In the genomic region with DNA sequence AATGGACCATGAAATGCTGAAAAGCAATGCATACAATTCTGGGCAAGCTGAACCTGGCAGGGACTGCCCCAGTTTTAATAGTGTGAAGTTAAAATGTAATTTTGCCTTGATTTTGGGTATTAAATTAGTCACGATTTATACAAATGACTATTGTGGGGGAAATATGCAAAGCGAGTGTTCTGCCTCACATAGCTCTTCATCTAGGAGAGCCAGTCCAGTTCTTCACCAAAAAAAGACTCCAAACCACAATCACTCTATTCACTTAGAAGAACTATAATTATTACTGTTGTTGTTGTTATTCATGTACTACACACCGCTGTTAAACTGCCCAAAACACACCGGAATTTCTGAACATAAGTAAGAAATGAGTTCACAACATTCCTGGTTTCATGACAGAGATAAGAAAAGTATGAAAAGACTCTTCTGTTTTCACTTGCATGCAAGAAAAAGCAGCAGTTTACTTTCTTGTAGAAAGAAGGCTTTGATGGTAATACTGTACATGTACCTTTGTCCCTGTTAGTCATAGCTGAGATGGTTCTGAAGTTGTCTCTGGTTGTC, we compare ENCODE assay signal across 8 cellular contexts.
DNase-seq lines count a peak whose midpoint lies in the region; ATAC-seq, FAIRE-seq and TF ChIP-seq lines count a peak whose summit lies in the region.

No MANE protein-coding gene starts in this region.

- SMC1A ChIA-PET in GM12878 (lab: Charles Lee; ENCODE audit: uncharacterized antibody, unreplicated experiment) = no interaction called here

- no peaks in the 10 kb centered on the region for H4K20me1 ChIP-seq in GM12878 (ENCODE audit: control insufficient read depth, insufficient read depth)
- no peaks in the 10 kb centered on the region for H4K20me1 ChIP-seq in OCI-LY7 (ENCODE audit: insufficient read depth, low read length)

- no peak for FAIRE-seq in GM12878 (lab: Jason Lieb, UNC)
- FAIRE-seq in kidney (lab: Jason Lieb, UNC) = no peak

- BruUV-seq in GM12878 (replicated peaks; lab: Mats Ljungman, UMichigan) = no TSS peak
- no TSS peak for BruUV-seq in OCI-LY7 (replicated peaks; lab: Mats Ljungman, UMichigan)

- intact Hi-C loops in GM12878 (cut with micrococcal nuclease; ENCODE audit: unreplicated experiment) = no loop called here
- intact Hi-C loops in kidney (cut with DNase I) = no loop called here
- intact Hi-C loops in OCI-LY7 (cut with micrococcal nuclease; ENCODE audit: unreplicated experiment) = no loop called here

- 0 out of 2 replicates have a peak overlapping the region, but pooled peaks have one; percentile 1 for H3K4me3 ChIP-seq in GM12878
- H3K4me3 ChIP-seq in kidney (ENCODE audit: low read length in 2 of 2) = no peak overlapping the region
- H3K4me3 ChIP-seq in OCI-LY7 (ENCODE audit: low read depth, low read length, poor library complexity, severe bottlenecking) = no peak overlapping the region

- in situ Hi-C loops in GM13976 (cut with MboI; ENCODE audit: low sequenced_read_pairs, unreplicated experiment) (no loop called here), GM12878 (cut with MboI) (no loop called here)

- TF ChIP-seq RAD21 in GM12878 (IDR thresholded peaks at IDR 0.05; ENCODE audit: insufficient read depth, low read depth, low read length) = no peak

- H3K4me1 ChIP-seq in GM12878 (ENCODE audit: control insufficient read depth, insufficient read depth, low read length) (peaks cover 11% of the 10 kb centered on the region), kidney (ENCODE audit: control insufficient read depth in 1 of 2, insufficient read depth in 1 of 2, low read depth in 1 of 2, low read length in 2 of 2) (no peaks in the 10 kb centered on the region), OCI-LY7 (ENCODE audit: insufficient read depth, low read length, poor library complexity, severe bottlenecking) (no peaks in the 10 kb centered on the region)

- CTCF ChIA-PET in GM12878 (lab: Yijun Ruan, JAX) (interaction anchor here (0.9 kb wide), 1 partner anchor 90 kb away, joined by 3 read pairs; no protein-coding TSS in a partner anchor), OCI-LY7 (lab: Charles Lee; ENCODE audit: unreplicated experiment) (no interaction called here)

- no peak overlapping the region for H3K27ac ChIP-seq in GM12878 (ENCODE audit: control insufficient read depth, insufficient read depth)
- H3K27ac ChIP-seq in kidney (ENCODE audit: low read depth in 2 of 2, low read length in 2 of 2) = no peak overlapping the region
- no peak overlapping the region for H3K27ac ChIP-seq in OCI-LY7 (ENCODE audit: low read depth, low read length, poor library complexity, severe bottlenecking)

- RAD21 ChIA-PET in GM12878 (lab: Charles Lee; ENCODE audit: unreplicated experiment) = no interaction called here

- POLR2A ChIA-PET in GM12878 (lab: Charles Lee) (no interaction called here), OCI-LY7 (lab: Charles Lee) (no interaction called here)

- no peak for TF ChIP-seq POLR2A in GM12878 (IDR thresholded peaks at IDR 0.05; ENCODE audit: low read depth, low read length)

- ATAC-seq in GM19397 (IDR thresholded peaks at IDR 0.05; ENCODE audit: unreplicated experiment) (peak; percentile 78), HG02981 (IDR thresholded peaks at IDR 0.05; ENCODE audit: unreplicated experiment) (peak; percentile 90), GM12878 (peak; percentile 77), left lobe of liver (no peak)

- no peaks in the 10 kb centered on the region for H3K79me2 ChIP-seq in GM12878 (ENCODE audit: control insufficient read depth, insufficient read depth, low read length)
- H3K79me2 ChIP-seq in OCI-LY7 (ENCODE audit: insufficient read depth, low read depth, low read length) = no peaks in the 10 kb centered on the region

- no peaks in the 10 kb centered on the region for H3K36me3 ChIP-seq in GM12878 (ENCODE audit: control insufficient read depth in 2 of 2, insufficient read depth in 2 of 2, low read length in 1 of 2)
- H3K36me3 ChIP-seq in kidney (ENCODE audit: control insufficient read depth in 1 of 2, insufficient read depth in 2 of 2, low read length in 2 of 2) = no peaks in the 10 kb centered on the region
- no peaks in the 10 kb centered on the region for H3K36me3 ChIP-seq in OCI-LY7 (ENCODE audit: insufficient read depth, low read length)

- TF ChIP-seq CTCF in GM13976 (IDR thresholded peaks at IDR 0.05; ENCODE audit: borderline replicate concordance, control extremely low read depth, extremely low read depth, insufficient read depth, missing control alignments) (no peak), GM12878 (IDR thresholded peaks at IDR 0.05 in 2 of 3, conservative IDR thresholded peaks at IDR 0.05 in 1 of 3; ENCODE audit: control insufficient read depth in 2 of 3, extremely low read depth in 1 of 3, insufficient read depth in 1 of 3, low read depth in 3 of 3, low read length in 3 of 3) (no peak), kidney (IDR thresholded peaks at IDR 0.05; ENCODE audit: borderline replicate concordance, extremely low read depth, insufficient read depth) (no peak), OCI-LY7 (conservative IDR thresholded peaks at IDR 0.05; ENCODE audit: low read length) (no peak)

- H3K9me3 ChIP-seq in GM12878 (replicated peaks; ENCODE audit: control insufficient read depth, insufficient read depth, low read length) (no peaks in the 10 kb centered on the region; the same call in 2 of the 3 replicates), kidney (ENCODE audit: control insufficient read depth in 1 of 2, low read length in 2 of 2) (no peaks in the 10 kb centered on the region), OCI-LY7 (ENCODE audit: low read length) (no peaks in the 10 kb centered on the region)

- H3K27me3 ChIP-seq in GM12878 (replicated peaks in 1 of 2; ENCODE audit: control insufficient read depth in 2 of 2, insufficient read depth in 2 of 2, low read length in 1 of 2) = no peaks in the 10 kb centered on the region

- H3K4me2 ChIP-seq in GM12878 (ENCODE audit: control insufficient read depth, insufficient read depth) = peak overlapping the region; percentile 5; the same call in 1 of the 2 replicates
- H3K4me2 ChIP-seq in OCI-LY7 (ENCODE audit: low read length) = no peak overlapping the region

- TF ChIP-seq EP300 in GM12878 (IDR thresholded peaks at IDR 0.05; ENCODE audit: borderline replicate concordance in 1 of 2, control insufficient read depth in 1 of 2, low read depth in 2 of 2, low read length in 2 of 2) = peak in 1 of 2 experiments; percentile 29; a peak in 1 of 4 replicates

- no peaks in the 10 kb centered on the region for H3K9me2 ChIP-seq in OCI-LY7 (ENCODE audit: insufficient read depth, low read length)

- WGBS in GM12878 (ENCODE audit: insufficient coverage, insufficient replicate concordance, low lambda C conversion rate, missing lambda C conversion rate) = 0% methylated on average over 4 of the region's 4 CpGs

- DNase-seq in GM13976 (ENCODE audit: low spot score) = peak; percentile 25
- peak; percentile 47 for DNase-seq in GM12878 (ENCODE audit: low read depth, low spot score)
- DNase-seq in kidney = no peak
- DNase-seq in OCI-LY7 (ENCODE audit: low spot score) = no peak
- no peak for DNase-seq in NOMO-1 treated with dmso at 0.1 percent for 144 hours (lab: John Stamatoyannopoulos, UW; ENCODE audit: unreplicated experiment)
- no peak for DNase-seq in left lobe of liver (ENCODE audit: low spot score)

- H3K9ac ChIP-seq in GM12878 (ENCODE audit: control insufficient read depth, insufficient read depth, low read length) (no peak overlapping the region), kidney (ENCODE audit: low read length in 2 of 2) (no peak overlapping the region)

- H2AFZ ChIP-seq in GM12878 (ENCODE audit: control insufficient read depth, low read depth, low read length) (no peak overlapping the region), OCI-LY7 (ENCODE audit: low read length) (no peak overlapping the region)

TF ChIP-seq in GM12878, 131 proteins besides CTCF, POLR2A, EP300 and RAD21 (continues in another document):
- no peak for TF ChIP-seq PAX8 (IDR thresholded peaks at IDR 0.05)
- TF ChIP-seq MTA3 (IDR thresholded peaks at IDR 0.05; ENCODE audit: borderline replicate concordance, low read length) = peak; percentile 68; the same call in 1 of the 2 replicates
- TF ChIP-seq TCF3 (IDR thresholded peaks at IDR 0.05; ENCODE audit: borderline replicate concordance, insufficient read depth, low read depth, low read length) = 0 out of 2 replicates have a peak, but pooled peaks have one; percentile 11
- no peak for TF ChIP-seq MEF2B (IDR thresholded peaks at IDR 0.05; ENCODE audit: partially characterized antibody, poor library complexity, severe bottlenecking)
- TF ChIP-seq EED (IDR thresholded peaks at IDR 0.05; ENCODE audit: low read depth) = peak; percentile 30; the same call in 1 of the 2 replicates
- peak; percentile 67 for TF ChIP-seq TBL1XR1 (IDR thresholded peaks at IDR 0.05; ENCODE audit: low read depth, low read length)
- no peak for TF ChIP-seq SMAD1 (IDR thresholded peaks at IDR 0.05; ENCODE audit: low read depth, partially characterized antibody)
- no peak for TF ChIP-seq LARP7 (IDR thresholded peaks at IDR 0.05)
- no peak for TF ChIP-seq RBBP5 (conservative IDR thresholded peaks at IDR 0.05)
- no peak for TF ChIP-seq KLF5 (IDR thresholded peaks at IDR 0.05; ENCODE audit: partially characterized antibody)
- TF ChIP-seq CREB1 (IDR thresholded peaks at IDR 0.05; ENCODE audit: low read depth) = no peak
- TF ChIP-seq BHLHE40 (IDR thresholded peaks at IDR 0.05; ENCODE audit: borderline replicate concordance in 1 of 2, low read depth in 2 of 2, low read length in 1 of 2) = peak; percentile 9 to 21; a peak in 1 of 4 replicates
- TF ChIP-seq MTA2 (IDR thresholded peaks at IDR 0.05; ENCODE audit: low read depth) = peak; percentile 50; the same call in 1 of the 2 replicates

Comparison
In these comparisons a context has a peak if more than half of its experiments do, and no peak if none do; other contexts are left out.
1. DNase-seq: peak in GM13976 (single experiment) and GM12878 (single experiment); none in kidney (single experiment), OCI-LY7 (single experiment), NOMO-1 treated with dmso at 0.1 percent for 144 hours (single experiment) and left lobe of liver (single experiment).